Comparison of ENCODE assay signal across 1 cellular context in the genomic region with DNA sequence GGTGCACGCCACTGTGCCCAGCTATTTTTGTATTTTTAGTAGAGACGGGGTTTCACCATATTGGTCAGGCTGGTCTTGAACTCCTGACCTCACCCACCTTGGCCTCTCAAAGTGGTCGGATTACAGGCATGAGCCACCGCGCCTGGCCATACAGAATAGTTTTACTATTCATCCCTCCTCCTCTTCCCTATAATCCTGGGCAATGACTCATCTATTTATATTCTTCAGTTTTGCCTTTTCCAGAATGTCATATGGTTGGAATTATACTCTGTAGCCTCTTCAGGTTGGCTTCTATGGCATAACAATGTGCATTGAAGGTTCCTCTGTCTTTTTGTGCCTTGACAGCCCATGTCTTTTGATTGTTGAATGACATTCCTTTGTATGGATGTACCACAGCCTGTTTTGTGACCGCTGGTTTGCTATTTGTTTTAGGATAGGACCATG.
TF ChIP-seq lines count a peak whose summit lies in the region.

No MANE protein-coding gene starts in this region.

TF ChIP-seq in HEK293, 187 proteins besides CTCF, POLR2A, EP300 and RAD21 (continued from another document and continues in another):
- TF ChIP-seq, protein P1, sequence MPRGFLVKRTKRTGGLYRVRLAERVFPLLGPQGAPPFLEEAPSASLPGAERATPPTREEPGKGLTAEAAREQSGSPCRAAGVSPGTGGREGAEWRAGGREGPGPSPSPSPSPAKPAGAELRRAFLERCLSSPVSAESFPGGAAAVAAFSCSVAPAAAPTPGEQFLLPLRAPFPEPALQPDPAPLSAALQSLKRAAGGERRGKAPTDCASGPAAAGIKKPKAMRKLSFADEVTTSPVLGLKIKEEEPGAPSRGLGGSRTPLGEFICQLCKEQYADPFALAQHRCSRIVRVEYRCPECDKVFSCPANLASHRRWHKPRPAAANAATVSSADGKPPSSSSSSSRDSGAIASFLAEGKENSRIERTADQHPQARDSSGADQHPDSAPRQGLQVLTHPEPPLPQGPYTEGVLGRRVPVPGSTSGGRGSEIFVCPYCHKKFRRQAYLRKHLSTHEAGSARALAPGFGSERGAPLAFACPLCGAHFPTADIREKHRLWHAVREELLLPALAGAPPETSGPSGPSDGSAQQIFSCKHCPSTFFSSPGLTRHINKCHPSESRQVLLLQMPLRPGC (tag by site-specific recombination; IDR thresholded peaks at IDR 0.05), result peak; percentile 56; the same call in 1 of the 2 replicates
- TF ChIP-seq KLF16 (tag by site-specific recombination; IDR thresholded peaks at IDR 0.05), result no peak
- TF ChIP-seq ZNF24 (tag by site-specific recombination; IDR thresholded peaks at IDR 0.05), result no peak
- TF ChIP-seq SP2 (tag by site-specific recombination; IDR thresholded peaks at IDR 0.05), result peak; percentile 8; the same call in 1 of the 2 replicates
- TF ChIP-seq ZNF658 (tag by site-specific recombination; IDR thresholded peaks at IDR 0.05), result no peak
- no peak for TF ChIP-seq ZBTB8A (tag by site-specific recombination; IDR thresholded peaks at IDR 0.05)
- TF ChIP-seq ZNF292 (tag by site-specific recombination; IDR thresholded peaks at IDR 0.05; ENCODE audit: borderline replicate concordance, low read depth), result no peak
- TF ChIP-seq ZNF600 (tag by site-specific recombination; IDR thresholded peaks at IDR 0.05), result peak; percentile 58; the same call in 1 of the 2 replicates
- TF ChIP-seq SP7 (tag by site-specific recombination; IDR thresholded peaks at IDR 0.05), result peak; percentile 72
- TF ChIP-seq ZFP69B (tag by site-specific recombination; IDR thresholded peaks at IDR 0.05), result peak; percentile 31; the same call in 1 of the 2 replicates
- TF ChIP-seq FEZF1 (tag by site-specific recombination; IDR thresholded peaks at IDR 0.05), result peak; percentile 62
- no peak for TF ChIP-seq ZNF426 (tag by site-specific recombination; IDR thresholded peaks at IDR 0.05)
- TF ChIP-seq GLI2 (tag by site-specific recombination; IDR thresholded peaks at IDR 0.05; ENCODE audit: borderline replicate concordance, low read depth), result no peak
- peak; percentile 36; the same call in 1 of the 2 replicates for TF ChIP-seq ZFP37 (tag by site-specific recombination; IDR thresholded peaks at IDR 0.05)
- TF ChIP-seq ZXDB (tag by site-specific recombination; IDR thresholded peaks at IDR 0.05), result no peak
- TF ChIP-seq ZNF174 (tag by site-specific recombination; IDR thresholded peaks at IDR 0.05), result no peak
- TF ChIP-seq ZNF629 (tag by site-specific recombination; IDR thresholded peaks at IDR 0.05), result 0 out of 2 replicates have a peak, but pooled peaks have one; percentile 10
- TF ChIP-seq ZNF19 (tag by site-specific recombination; IDR thresholded peaks at IDR 0.05; ENCODE audit: low read depth), result no peak
- TF ChIP-seq, protein P2, sequence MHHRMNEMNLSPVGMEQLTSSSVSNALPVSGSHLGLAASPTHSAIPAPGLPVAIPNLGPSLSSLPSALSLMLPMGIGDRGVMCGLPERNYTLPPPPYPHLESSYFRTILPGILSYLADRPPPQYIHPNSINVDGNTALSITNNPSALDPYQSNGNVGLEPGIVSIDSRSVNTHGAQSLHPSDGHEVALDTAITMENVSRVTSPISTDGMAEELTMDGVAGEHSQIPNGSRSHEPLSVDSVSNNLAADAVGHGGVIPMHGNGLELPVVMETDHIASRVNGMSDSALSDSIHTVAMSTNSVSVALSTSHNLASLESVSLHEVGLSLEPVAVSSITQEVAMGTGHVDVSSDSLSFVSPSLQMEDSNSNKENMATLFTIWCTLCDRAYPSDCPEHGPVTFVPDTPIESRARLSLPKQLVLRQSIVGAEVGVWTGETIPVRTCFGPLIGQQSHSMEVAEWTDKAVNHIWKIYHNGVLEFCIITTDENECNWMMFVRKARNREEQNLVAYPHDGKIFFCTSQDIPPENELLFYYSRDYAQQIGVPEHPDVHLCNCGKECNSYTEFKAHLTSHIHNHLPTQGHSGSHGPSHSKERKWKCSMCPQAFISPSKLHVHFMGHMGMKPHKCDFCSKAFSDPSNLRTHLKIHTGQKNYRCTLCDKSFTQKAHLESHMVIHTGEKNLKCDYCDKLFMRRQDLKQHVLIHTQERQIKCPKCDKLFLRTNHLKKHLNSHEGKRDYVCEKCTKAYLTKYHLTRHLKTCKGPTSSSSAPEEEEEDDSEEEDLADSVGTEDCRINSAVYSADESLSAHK (tag by site-specific recombination; IDR thresholded peaks at IDR 0.05), result no peak
- TF ChIP-seq, protein P3, sequence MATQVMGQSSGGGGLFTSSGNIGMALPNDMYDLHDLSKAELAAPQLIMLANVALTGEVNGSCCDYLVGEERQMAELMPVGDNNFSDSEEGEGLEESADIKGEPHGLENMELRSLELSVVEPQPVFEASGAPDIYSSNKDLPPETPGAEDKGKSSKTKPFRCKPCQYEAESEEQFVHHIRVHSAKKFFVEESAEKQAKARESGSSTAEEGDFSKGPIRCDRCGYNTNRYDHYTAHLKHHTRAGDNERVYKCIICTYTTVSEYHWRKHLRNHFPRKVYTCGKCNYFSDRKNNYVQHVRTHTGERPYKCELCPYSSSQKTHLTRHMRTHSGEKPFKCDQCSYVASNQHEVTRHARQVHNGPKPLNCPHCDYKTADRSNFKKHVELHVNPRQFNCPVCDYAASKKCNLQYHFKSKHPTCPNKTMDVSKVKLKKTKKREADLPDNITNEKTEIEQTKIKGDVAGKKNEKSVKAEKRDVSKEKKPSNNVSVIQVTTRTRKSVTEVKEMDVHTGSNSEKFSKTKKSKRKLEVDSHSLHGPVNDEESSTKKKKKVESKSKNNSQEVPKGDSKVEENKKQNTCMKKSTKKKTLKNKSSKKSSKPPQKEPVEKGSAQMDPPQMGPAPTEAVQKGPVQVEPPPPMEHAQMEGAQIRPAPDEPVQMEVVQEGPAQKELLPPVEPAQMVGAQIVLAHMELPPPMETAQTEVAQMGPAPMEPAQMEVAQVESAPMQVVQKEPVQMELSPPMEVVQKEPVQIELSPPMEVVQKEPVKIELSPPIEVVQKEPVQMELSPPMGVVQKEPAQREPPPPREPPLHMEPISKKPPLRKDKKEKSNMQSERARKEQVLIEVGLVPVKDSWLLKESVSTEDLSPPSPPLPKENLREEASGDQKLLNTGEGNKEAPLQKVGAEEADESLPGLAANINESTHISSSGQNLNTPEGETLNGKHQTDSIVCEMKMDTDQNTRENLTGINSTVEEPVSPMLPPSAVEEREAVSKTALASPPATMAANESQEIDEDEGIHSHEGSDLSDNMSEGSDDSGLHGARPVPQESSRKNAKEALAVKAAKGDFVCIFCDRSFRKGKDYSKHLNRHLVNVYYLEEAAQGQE (tag by site-specific recombination; IDR thresholded peaks at IDR 0.05), result no peak
- TF ChIP-seq, protein P4, sequence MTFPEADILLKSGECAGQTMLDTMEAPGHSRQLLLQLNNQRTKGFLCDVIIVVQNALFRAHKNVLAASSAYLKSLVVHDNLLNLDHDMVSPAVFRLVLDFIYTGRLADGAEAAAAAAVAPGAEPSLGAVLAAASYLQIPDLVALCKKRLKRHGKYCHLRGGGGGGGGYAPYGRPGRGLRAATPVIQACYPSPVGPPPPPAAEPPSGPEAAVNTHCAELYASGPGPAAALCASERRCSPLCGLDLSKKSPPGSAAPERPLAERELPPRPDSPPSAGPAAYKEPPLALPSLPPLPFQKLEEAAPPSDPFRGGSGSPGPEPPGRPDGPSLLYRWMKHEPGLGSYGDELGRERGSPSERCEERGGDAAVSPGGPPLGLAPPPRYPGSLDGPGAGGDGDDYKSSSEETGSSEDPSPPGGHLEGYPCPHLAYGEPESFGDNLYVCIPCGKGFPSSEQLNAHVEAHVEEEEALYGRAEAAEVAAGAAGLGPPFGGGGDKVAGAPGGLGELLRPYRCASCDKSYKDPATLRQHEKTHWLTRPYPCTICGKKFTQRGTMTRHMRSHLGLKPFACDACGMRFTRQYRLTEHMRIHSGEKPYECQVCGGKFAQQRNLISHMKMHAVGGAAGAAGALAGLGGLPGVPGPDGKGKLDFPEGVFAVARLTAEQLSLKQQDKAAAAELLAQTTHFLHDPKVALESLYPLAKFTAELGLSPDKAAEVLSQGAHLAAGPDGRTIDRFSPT (tag by site-specific recombination; IDR thresholded peaks at IDR 0.05), result peak; percentile 88
- peak; percentile 84 for TF ChIP-seq BCL11A (tag by site-specific recombination; IDR thresholded peaks at IDR 0.05; ENCODE audit: low read depth)
- TF ChIP-seq ZNF394 (tag by site-specific recombination; IDR thresholded peaks at IDR 0.05; ENCODE audit: borderline replicate concordance), result no peak; the same call in 1 of the 2 replicates
- TF ChIP-seq MZF1 (tag by site-specific recombination; IDR thresholded peaks at IDR 0.05; ENCODE audit: borderline replicate concordance), result no peak
- no peak for TF ChIP-seq ZNF341 (tag by site-specific recombination; IDR thresholded peaks at IDR 0.05; ENCODE audit: low read depth)
- TF ChIP-seq, protein P5, sequence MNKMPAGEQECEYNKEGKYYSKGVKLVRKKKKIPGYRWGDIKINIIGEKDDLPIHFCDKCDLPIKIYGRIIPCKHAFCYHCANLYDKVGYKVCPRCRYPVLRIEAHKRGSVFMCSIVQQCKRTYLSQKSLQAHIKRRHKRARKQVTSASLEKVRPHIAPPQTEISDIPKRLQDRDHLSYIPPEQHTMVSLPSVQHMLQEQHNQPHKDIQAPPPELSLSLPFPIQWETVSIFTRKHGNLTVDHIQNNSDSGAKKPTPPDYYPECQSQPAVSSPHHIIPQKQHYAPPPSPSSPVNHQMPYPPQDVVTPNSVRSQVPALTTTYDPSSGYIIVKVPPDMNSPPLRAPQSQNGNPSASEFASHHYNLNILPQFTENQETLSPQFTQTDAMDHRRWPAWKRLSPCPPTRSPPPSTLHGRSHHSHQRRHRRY (tag by site-specific recombination; IDR thresholded peaks at IDR 0.05), result no peak
- no peak for TF ChIP-seq ZNF626 (tag by site-specific recombination; IDR thresholded peaks at IDR 0.05)
- TF ChIP-seq ZNF747 (tag by site-specific recombination; IDR thresholded peaks at IDR 0.05), result no peak
- peak; percentile 58; the same call in 1 of the 2 replicates for TF ChIP-seq ZNF169 (tag by site-specific recombination; IDR thresholded peaks at IDR 0.05)
- no peak for TF ChIP-seq ZNF423 (tag by site-specific recombination; IDR thresholded peaks at IDR 0.05)
- no peak for TF ChIP-seq ZNF202 (tag by site-specific recombination; IDR thresholded peaks at IDR 0.05; ENCODE audit: borderline replicate concordance)
- TF ChIP-seq ZFP41 (tag by site-specific recombination; IDR thresholded peaks at IDR 0.05; ENCODE audit: borderline replicate concordance), result no peak
- no peak for TF ChIP-seq ZNF830 (tag by site-specific recombination; IDR thresholded peaks at IDR 0.05; ENCODE audit: low read depth)
- TF ChIP-seq ZEB2 (tag by site-specific recombination; IDR thresholded peaks at IDR 0.05), result 0 out of 2 replicates have a peak, but pooled peaks have one; percentile 14
- no peak for TF ChIP-seq GLI4 (tag by site-specific recombination; IDR thresholded peaks at IDR 0.05)
- no peak for TF ChIP-seq BCL11B (tag by site-specific recombination; IDR thresholded peaks at IDR 0.05; ENCODE audit: low read depth)
- TF ChIP-seq, protein P6, sequence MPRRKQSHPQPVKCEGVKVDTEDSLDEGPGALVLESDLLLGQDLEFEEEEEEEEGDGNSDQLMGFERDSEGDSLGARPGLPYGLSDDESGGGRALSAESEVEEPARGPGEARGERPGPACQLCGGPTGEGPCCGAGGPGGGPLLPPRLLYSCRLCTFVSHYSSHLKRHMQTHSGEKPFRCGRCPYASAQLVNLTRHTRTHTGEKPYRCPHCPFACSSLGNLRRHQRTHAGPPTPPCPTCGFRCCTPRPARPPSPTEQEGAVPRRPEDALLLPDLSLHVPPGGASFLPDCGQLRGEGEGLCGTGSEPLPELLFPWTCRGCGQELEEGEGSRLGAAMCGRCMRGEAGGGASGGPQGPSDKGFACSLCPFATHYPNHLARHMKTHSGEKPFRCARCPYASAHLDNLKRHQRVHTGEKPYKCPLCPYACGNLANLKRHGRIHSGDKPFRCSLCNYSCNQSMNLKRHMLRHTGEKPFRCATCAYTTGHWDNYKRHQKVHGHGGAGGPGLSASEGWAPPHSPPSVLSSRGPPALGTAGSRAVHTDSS (tag by site-specific recombination; IDR thresholded peaks at IDR 0.05), result no peak
- TF ChIP-seq ZNF175 (tag by site-specific recombination; IDR thresholded peaks at IDR 0.05), result no peak
- TF ChIP-seq ZNF146 (tag by site-specific recombination; IDR thresholded peaks at IDR 0.05), result no peak
- no peak for TF ChIP-seq ZNF404 (tag by site-specific recombination; IDR thresholded peaks at IDR 0.05)
- TF ChIP-seq, protein P7, sequence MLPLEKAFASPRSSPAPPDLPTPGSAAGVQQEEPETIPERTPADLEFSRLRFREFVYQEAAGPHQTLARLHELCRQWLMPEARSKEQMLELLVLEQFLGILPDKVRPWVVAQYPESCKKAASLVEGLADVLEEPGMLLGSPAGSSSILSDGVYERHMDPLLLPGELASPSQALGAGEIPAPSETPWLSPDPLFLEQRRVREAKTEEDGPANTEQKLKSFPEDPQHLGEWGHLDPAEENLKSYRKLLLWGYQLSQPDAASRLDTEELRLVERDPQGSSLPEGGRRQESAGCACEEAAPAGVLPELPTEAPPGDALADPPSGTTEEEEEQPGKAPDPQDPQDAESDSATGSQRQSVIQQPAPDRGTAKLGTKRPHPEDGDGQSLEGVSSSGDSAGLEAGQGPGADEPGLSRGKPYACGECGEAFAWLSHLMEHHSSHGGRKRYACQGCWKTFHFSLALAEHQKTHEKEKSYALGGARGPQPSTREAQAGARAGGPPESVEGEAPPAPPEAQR (tag by site-specific recombination; IDR thresholded peaks at IDR 0.05), result no peak
- TF ChIP-seq, protein P8, sequence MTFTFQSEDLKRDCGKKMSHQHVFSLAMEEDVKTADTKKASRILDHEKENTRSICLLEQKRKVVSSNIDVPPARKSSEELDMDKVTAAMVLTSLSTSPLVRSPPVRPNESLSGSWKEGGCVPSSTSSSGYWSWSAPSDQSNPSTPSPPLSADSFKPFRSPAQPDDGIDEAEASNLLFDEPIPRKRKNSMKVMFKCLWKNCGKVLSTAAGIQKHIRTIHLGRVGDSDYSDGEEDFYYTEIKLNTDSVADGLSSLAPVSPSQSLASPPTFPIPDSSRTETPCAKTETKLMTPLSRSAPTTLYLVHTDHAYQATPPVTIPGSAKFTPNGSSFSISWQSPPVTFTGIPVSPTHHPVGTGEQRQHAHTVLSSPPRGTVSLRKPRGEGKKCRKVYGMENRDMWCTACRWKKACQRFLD (tag by site-specific recombination; IDR thresholded peaks at IDR 0.05), result no peak
- TF ChIP-seq RBAK (tag by site-specific recombination; IDR thresholded peaks at IDR 0.05), result 0 out of 2 replicates have a peak, but pooled peaks have one; percentile 50
- no peak for TF ChIP-seq PRDM1 (tag by site-specific recombination; IDR thresholded peaks at IDR 0.05)
- TF ChIP-seq ZNF596 (tag by site-specific recombination; IDR thresholded peaks at IDR 0.05), result no peak
- TF ChIP-seq ZFHX2 (tag by site-specific recombination; conservative IDR thresholded peaks at IDR 0.05), result 0 out of 2 replicates have a peak, but pooled peaks have one; percentile 10
- no peak for TF ChIP-seq ZSCAN23 (tag by site-specific recombination; IDR thresholded peaks at IDR 0.05)
- peak; percentile 48; the same call in 1 of the 2 replicates for TF ChIP-seq YY2 (tag by site-specific recombination; IDR thresholded peaks at IDR 0.05)
